Comparison of ENCODE assay signal across 16 cellular contexts in genomic region chr4:139501117-139501516, GRCh38.
"Had no signal": no experiment of that assay in that cellular context is flagged by ENCODE, and none has a peak within 500 bp of the region (broad histone marks: within the 10 kb centered on the region; RNA-seq: fewer than 3 reads in every experiment).

No MANE protein-coding gene starts in this region.

- H3K27me3 ChIP-seq: dorsolateral prefrontal cortex, gastrocnemius medialis, tibial nerve, vagina had no signal

- H3K9me3 ChIP-seq: gastrocnemius medialis, psoas muscle, tibial nerve, vagina had no signal

- H3K36me3 ChIP-seq: gastrocnemius medialis had no signal

- DNase-seq: activated CD8-positive, alpha-beta memory T cell treated with anti-CD3 and anti-CD28 coated beads for 24 hours; activated CD8-positive, alpha-beta memory T cell treated with anti-CD3 and anti-CD28 coated beads, Interleukin-2, amount 50 U/mL, for 48 hours; activated effector memory CD4-positive, alpha-beta T cell treated with Interleukin-2 at 50 U/mL for 16 hours; activated naive CD4-positive, alpha-beta T cell treated with anti-CD3 and anti-CD28 coated beads, Interleukin-2, amount 50 U/mL, for 16 hours; activated T-cell treated with anti-CD3 and anti-CD28 coated beads, Interleukin-2, amount 50 U/mL, for 48 hours; dorsolateral prefrontal cortex; gastrocnemius medialis; head of caudate nucleus; midbrain; psoas muscle; stimulated activated naive CD8-positive, alpha-beta T cell treated with anti-CD3 and anti-CD28 coated beads, Interleukin-15, Interleukin-2, amounts not matched to agents 100 U/mL and 50 U/mL, for 24 hours; T-helper 9 cell had no signal

- H3K4me3 ChIP-seq: dorsolateral prefrontal cortex, gastrocnemius medialis, lung, psoas muscle, skin epidermis, tibial nerve, vagina had no signal

- H3K27ac ChIP-seq: dorsolateral prefrontal cortex, gastrocnemius medialis, psoas muscle, vagina had no signal

- ATAC-seq: gastrocnemius medialis; psoas muscle; stimulated activated naive CD8-positive, alpha-beta T cell treated with anti-CD3 and anti-CD28 coated beads, Interleukin-15, Interleukin-2, amounts not matched to agents 100 U/mL and 50 U/mL, for 24 hours had no signal
